8 cellular contexts compared by ENCODE assay signal in genomic region chr4:119454151-119454490, GRCh38.
DNase-seq lines count a peak whose midpoint lies in the region; ATAC-seq and TF ChIP-seq lines count a peak whose summit lies in the region.
"Not testable (repeated sequence)": the region's sequence is repeated elsewhere in the genome, so short reads cannot be mapped to it uniquely, and the experiment has no call there.

No MANE protein-coding gene starts in this region.

- H3K36me3 Mint-ChIP-seq in GM23338 (ENCODE audit: low read depth): not testable (repeated sequence)

- H3K27ac ChIP-seq in GM23338 (ENCODE audit: low read depth) (peak overlapping the region; percentile 80; the same call in 1 of the 2 replicates), colonic mucosa (peak overlapping the region; percentile 70), osteoblast (ENCODE audit: low read depth, low read length) (peak overlapping the region; percentile 95), uterus (peak overlapping the region; percentile 95)

- H3K4me2 ChIP-seq in GM23338: peak overlapping the region; percentile 77
- peak overlapping the region; percentile 76 for H3K4me2 ChIP-seq in osteoblast (ENCODE audit: insufficient read depth, low read length)

- H3K4me1 Mint-ChIP-seq in GM23338: not testable (repeated sequence)

- H3K4me3 Mint-ChIP-seq in GM23338: peak overlapping the region; percentile 92

- H3F3A ChIP-seq in GM23338 (replicated peaks; ENCODE audit: low read depth): not testable (repeated sequence)

- peak overlapping the region; percentile 99 for H3K27ac Mint-ChIP-seq in GM23338

- not testable (repeated sequence) for H3K9me2 ChIP-seq in GM23338 (ENCODE audit: insufficient read depth)

- H3K9ac ChIP-seq in colonic mucosa (ENCODE audit: low read depth in 2 of 2, low read length in 2 of 2) (peak overlapping the region; percentile 70 to 76), iPS-15b (ENCODE audit: low read depth, low read length) (peak overlapping the region; percentile 79)

- H2AFZ ChIP-seq in GM23338 (peak overlapping the region; percentile 86), osteoblast (ENCODE audit: low read length) (peak overlapping the region; percentile 88)

- ATAC-seq in GM18498 (IDR thresholded peaks at IDR 0.05; ENCODE audit: unreplicated experiment) (peak; percentile 13), GM23338 (peak; percentile 52)
- ATAC-seq in activated CD4-positive, CD25-positive, alpha-beta regulatory T cell treated with anti-CD3 and anti-CD28 coated beads, Interleukin-2, amount 50 U/mL, for 24 hours: peak; percentile 3

- H3K4me1 ChIP-seq in GM23338 (ENCODE audit: insufficient read depth); colonic mucosa; iPS-15b (ENCODE audit: control insufficient read depth, insufficient read depth, low read length); osteoblast (ENCODE audit: insufficient read depth, low read length); uterus: not testable (repeated sequence)

- TF ChIP-seq POLR2A in uterus (IDR thresholded peaks at IDR 0.05): not testable (repeated sequence)

- TF ChIP-seq CTCF in GM23338 (conservative IDR thresholded peaks at IDR 0.05; ENCODE audit: low read depth in 2 of 2); colonic mucosa (IDR thresholded peaks at IDR 0.05); osteoblast (IDR thresholded peaks at IDR 0.05; ENCODE audit: extremely low read depth, low read depth, low read length); uterus (IDR thresholded peaks at IDR 0.05): not testable (repeated sequence)

- not testable (repeated sequence) for DNase-seq in GM23338 (ENCODE audit: low spot score); colonic mucosa; uterus
- peak; percentile 2 for DNase-seq in HS-27A (ENCODE audit: low read depth)
- peak; percentile 14 for DNase-seq in osteoblast (ENCODE audit: insufficient read length, low spot score, missing footprints)

- not testable (repeated sequence) for H3K27me3 ChIP-seq in GM23338 (ENCODE audit: insufficient read depth); colonic mucosa; iPS-15b (ENCODE audit: control insufficient read depth, insufficient read depth, low read length); osteoblast (ENCODE audit: insufficient read depth, low read length); uterus

- intact Hi-C loops in colonic mucosa (cut with DNase I); uterus (cut with DNase I; ENCODE audit: low total_unique reads): not testable (repeated sequence)

- peaks cover 30% of the 10 kb centered on the region for H3K79me2 ChIP-seq in GM23338 (replicated peaks; ENCODE audit: insufficient read depth)
- not testable (repeated sequence) for H3K79me2 ChIP-seq in osteoblast (ENCODE audit: insufficient read depth, low read length)

- H3K27me3 Mint-ChIP-seq in GM23338 (ENCODE audit: insufficient read depth, low read depth, poor library complexity): not testable (repeated sequence)

- H4K20me1 ChIP-seq in GM23338 (replicated peaks; ENCODE audit: insufficient read depth); osteoblast (ENCODE audit: insufficient read depth, low read length): not testable (repeated sequence)

- H3K4me3 ChIP-seq in GM23338: peak overlapping the region; percentile 93
- peak overlapping the region; percentile 54 for H3K4me3 ChIP-seq in colonic mucosa
- H3K4me3 ChIP-seq in iPS-15b (ENCODE audit: low read depth, low read length): peak overlapping the region; percentile 70
- peak overlapping the region; percentile 76 for H3K4me3 ChIP-seq in osteoblast (ENCODE audit: insufficient read depth, low read length)
- peak overlapping the region; percentile 61 to 71 for H3K4me3 ChIP-seq in uterus

- H3K36me3 ChIP-seq in GM23338 (ENCODE audit: insufficient read depth); colonic mucosa; iPS-15b (ENCODE audit: control insufficient read depth, insufficient read depth, low read length); osteoblast (ENCODE audit: insufficient read depth, low read length); uterus: not testable (repeated sequence)

- not testable (repeated sequence) for H3K9me3 ChIP-seq in colonic mucosa; iPS-15b (ENCODE audit: control insufficient read depth, insufficient read depth, low read length); osteoblast (ENCODE audit: low read depth, low read length); uterus

- H3K9me3 Mint-ChIP-seq in GM23338: not testable (repeated sequence)
